20 cellular contexts compared by ENCODE assay signal in the genomic region with DNA sequence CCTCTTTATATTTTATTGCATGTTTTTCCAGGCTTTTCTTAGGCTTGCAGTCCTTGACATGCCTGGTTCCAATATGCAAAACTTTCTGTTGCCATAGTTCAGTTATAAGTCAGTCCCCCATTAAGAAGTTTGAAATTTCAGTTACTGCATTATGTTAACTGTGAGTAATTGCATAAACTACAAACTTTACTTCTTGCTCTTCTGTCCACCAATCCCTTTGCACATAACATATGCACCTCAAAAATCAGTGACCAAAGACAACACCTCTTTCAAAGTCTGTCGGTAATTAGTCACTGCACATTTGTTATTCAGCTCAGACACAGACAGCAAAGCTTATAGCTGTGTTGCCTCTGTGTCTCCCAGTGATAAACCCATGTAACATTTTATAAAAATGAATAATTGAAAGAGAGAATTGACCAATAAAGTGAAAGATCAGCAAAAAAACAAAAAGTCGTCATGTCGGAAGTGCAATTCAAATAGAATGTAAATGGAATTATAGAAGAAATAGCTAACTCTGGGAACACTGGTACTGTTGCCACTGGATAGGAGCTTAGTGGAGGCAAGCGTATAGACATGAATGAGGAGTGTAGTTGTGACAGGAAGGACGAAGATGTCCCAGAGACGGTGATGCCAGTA.
"Had no signal": no experiment of that assay in that cellular context is flagged by ENCODE, and none has a peak within 500 bp of the region (broad histone marks: within the 10 kb centered on the region; RNA-seq: fewer than 3 reads in every experiment).

No MANE protein-coding gene starts in this region.

- H3K9me3 Mint-ChIP-seq: activated CD4-positive, alpha-beta T cell treated with anti-CD3 and anti-CD28 coated beads, Interleukin-2, amount 10 ng/mL, durations not matched to agents 24 days and 14 days; endodermal cell; stimulated activated naive CD8-positive, alpha-beta T cell treated with anti-CD3 and anti-CD28 coated beads, Interleukin-15, amount 100 ng/mL, for 72 hours had no signal

- H3K4me1 ChIP-seq: breast epithelium, left lung, sigmoid colon had no signal

- H3K4me3 ChIP-seq: breast epithelium, left lung, mucosa of descending colon, ovary, sigmoid colon, thoracic aorta had no signal

- H3K27me3 ChIP-seq: breast epithelium, left lung, ovary, sigmoid colon had no signal

- H3K27ac Mint-ChIP-seq: activated CD4-positive, alpha-beta T cell treated with anti-CD3 and anti-CD28 coated beads, Interleukin-2, amount 10 ng/mL, durations not matched to agents 24 days and 14 days; activated CD8-positive, alpha-beta T cell treated with anti-CD3 and anti-CD28 coated beads, Interleukin-2, amount 10 ng/mL, durations not matched to agents 7 days and 5 days; activated naive CD8-positive, alpha-beta T cell treated with anti-CD3 and anti-CD28 coated beads, Interleukin-2, amount 10 ng/mL, durations not matched to agents 7 days and 5 days; endodermal cell; memory B cell; naive thymus-derived CD4-positive, alpha-beta T cell; stimulated activated naive CD8-positive, alpha-beta T cell treated with anti-CD3 and anti-CD28 coated beads, Interleukin-15, amount 100 ng/mL, for 72 hours had no signal

- H3K4me1 Mint-ChIP-seq: activated CD4-positive, alpha-beta T cell treated with anti-CD3 and anti-CD28 coated beads, Interleukin-2, amount 10 ng/mL, durations not matched to agents 24 days and 14 days; activated naive CD8-positive, alpha-beta T cell treated with anti-CD3 and anti-CD28 coated beads, Interleukin-2, amount 10 ng/mL, durations not matched to agents 7 days and 5 days; memory B cell; naive thymus-derived CD4-positive, alpha-beta T cell; stimulated activated naive CD8-positive, alpha-beta T cell treated with anti-CD3 and anti-CD28 coated beads, Interleukin-15, amount 100 ng/mL, for 72 hours had no signal

- H3K4me3 Mint-ChIP-seq: activated CD4-positive, alpha-beta T cell treated with anti-CD3 and anti-CD28 coated beads, Interleukin-2, amount 10 ng/mL, durations not matched to agents 24 days and 14 days; activated CD8-positive, alpha-beta T cell treated with anti-CD3 and anti-CD28 coated beads, Interleukin-2, amount 10 ng/mL, durations not matched to agents 7 days and 5 days; activated naive CD8-positive, alpha-beta T cell treated with anti-CD3 and anti-CD28 coated beads, Interleukin-2, amount 10 ng/mL, durations not matched to agents 7 days and 5 days; endodermal cell; memory B cell; naive thymus-derived CD4-positive, alpha-beta T cell; stimulated activated naive CD8-positive, alpha-beta T cell treated with anti-CD3 and anti-CD28 coated beads, Interleukin-15, amount 100 ng/mL, for 72 hours had no signal

- H3K27me3 Mint-ChIP-seq: memory B cell; stimulated activated naive CD8-positive, alpha-beta T cell treated with anti-CD3 and anti-CD28 coated beads, Interleukin-15, amount 100 ng/mL, for 72 hours had no signal

- H3K27ac ChIP-seq: breast epithelium, left lung, ovary, sigmoid colon, thoracic aorta had no signal

- H3K36me3 Mint-ChIP-seq: activated naive CD8-positive, alpha-beta T cell treated with anti-CD3 and anti-CD28 coated beads, Interleukin-2, amount 10 ng/mL, durations not matched to agents 7 days and 5 days; memory B cell; naive thymus-derived CD4-positive, alpha-beta T cell had no signal

- ATAC-seq: activated CD8-positive, alpha-beta T cell treated with anti-CD3 and anti-CD28 coated beads, Interleukin-2, amount 10 ng/mL, durations not matched to agents 7 days and 5 days; left lung; mucosa of descending colon; naive thymus-derived CD4-positive, alpha-beta T cell; stimulated activated naive CD8-positive, alpha-beta T cell treated with anti-CD3 and anti-CD28 coated beads, Interleukin-15, amount 100 ng/mL, for 72 hours had no signal

- DNase-seq: activated CD4-positive, alpha-beta T cell treated with anti-CD3 and anti-CD28 coated beads, Interleukin-2, amount 10 ng/mL, durations not matched to agents 24 days and 14 days; activated CD4-positive, CD25-positive, alpha-beta regulatory T cell; activated CD8-positive, alpha-beta T cell treated with anti-CD3 and anti-CD28 coated beads, Interleukin-2, amount 10 ng/mL, durations not matched to agents 7 days and 5 days; activated naive CD8-positive, alpha-beta T cell treated with anti-CD3 and anti-CD28 coated beads, Interleukin-2, amount 10 ng/mL, durations not matched to agents 7 days and 5 days; anterior cingulate cortex; endodermal cell; erythroblast; glutamatergic neuron; hypothalamus; kidney; left lung; mucosa of descending colon; naive thymus-derived CD4-positive, alpha-beta T cell; ovary; sigmoid colon; stimulated activated CD4-positive, alpha-beta T cell treated with anti-CD3 and anti-CD28 coated beads, Interleukin-1b, Interleukin-23, amount 100 ng/mL, for 48 hours; stimulated activated naive CD8-positive, alpha-beta T cell treated with anti-CD3 and anti-CD28 coated beads, Interleukin-15, amount 100 ng/mL, for 72 hours had no signal

- H3K9me3 ChIP-seq: breast epithelium, left lung, mucosa of descending colon, ovary, sigmoid colon, thoracic aorta had no signal

- H3K36me3 ChIP-seq: breast epithelium, left lung, ovary, sigmoid colon, thoracic aorta had no signal
